1 cellular context compared by ENCODE assay signal in the genomic region with DNA sequence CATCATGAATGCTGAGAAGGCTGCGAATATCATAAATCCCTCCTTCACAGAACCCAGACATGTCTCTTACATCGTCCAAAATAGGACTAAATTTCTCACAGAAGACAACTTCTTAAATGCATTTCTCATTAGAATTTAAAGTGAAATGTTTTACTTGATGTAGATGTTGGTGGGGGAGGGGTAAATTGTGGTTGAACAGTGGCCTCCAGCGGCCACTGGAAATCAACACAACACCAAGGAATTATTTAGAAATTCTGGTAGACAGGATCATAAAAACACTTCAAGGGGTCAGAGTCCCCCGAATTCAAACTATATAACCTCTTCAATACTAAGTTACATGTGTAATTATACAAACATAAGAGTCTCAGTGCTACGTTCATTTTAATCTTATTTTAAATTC.
A peak's percentile ranks its signal among the peaks of the same experiment; 100 is the strongest.
TF ChIP-seq lines count a peak whose summit lies in the region.

No MANE protein-coding gene starts in this region.

TF ChIP-seq in HepG2, 621 proteins besides CTCF, POLR2A, EP300 and RAD21 (continued from another document):
- TF ChIP-seq TBL1XR1 (IDR thresholded peaks at IDR 0.05; ENCODE audit: borderline replicate concordance, low read length, partially characterized antibody) (peak; percentile 23), RBM22 (optimal IDR thresholded peaks at IDR 0.05; ENCODE audit: low read length) (no peak)
